ENCODE assay signal across 20 cellular contexts in the genomic region with DNA sequence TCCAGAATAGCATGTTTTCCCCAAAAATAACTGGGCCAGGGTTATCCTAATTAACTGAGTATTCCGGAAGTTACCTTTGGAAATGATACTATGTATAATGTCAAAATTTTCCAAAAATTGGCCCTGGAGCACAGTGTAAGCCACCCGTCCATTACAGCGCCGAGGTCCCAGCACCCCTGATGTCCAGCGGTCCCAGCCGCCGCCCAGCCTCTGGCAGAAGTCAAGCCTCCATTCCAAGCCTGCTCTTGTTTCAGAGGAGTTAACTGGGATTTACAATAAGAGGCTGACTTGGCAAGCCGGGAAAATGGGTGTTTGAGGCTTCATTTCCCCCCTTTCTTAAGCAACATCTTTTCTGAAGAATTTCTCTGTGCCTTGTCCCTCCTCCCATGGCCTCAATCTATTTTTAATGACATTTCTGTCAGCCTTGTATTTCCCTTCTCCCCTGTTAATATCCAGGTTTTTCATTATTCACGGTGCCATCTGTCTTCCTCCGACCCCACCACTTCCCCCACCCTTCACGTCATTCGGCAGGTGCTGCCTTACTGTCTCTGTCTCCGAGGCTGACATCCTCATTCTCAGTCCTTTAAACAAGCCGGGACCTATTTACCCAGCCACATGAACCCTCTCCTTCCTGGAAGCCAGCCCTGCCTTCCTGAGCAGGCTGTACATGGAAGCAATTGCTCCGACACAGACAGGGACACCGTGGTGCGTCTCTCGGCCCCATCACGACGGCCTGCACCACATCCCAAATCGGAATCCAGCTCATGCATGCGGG.
"Had no signal": no experiment of that assay in that cellular context is flagged by ENCODE, and none has a peak within 500 bp of the region (broad histone marks: within the 10 kb centered on the region; RNA-seq: fewer than 3 reads in every experiment).

No MANE protein-coding gene starts in this region.

- H3K27me3 ChIP-seq: cardiac muscle cell, colonic mucosa, hepatocyte, upper lobe of left lung had no signal

- H3K4me3 Mint-ChIP-seq: activated CD4-positive, alpha-beta memory T cell treated with anti-CD3 and anti-CD28 coated beads for 36 hours; activated CD4-positive, alpha-beta T cell treated with anti-CD3 and anti-CD28 coated beads for 36 hours; activated CD8-positive, alpha-beta memory T cell treated with anti-CD3 and anti-CD28 coated beads, Interleukin-2, amount 10 ng/mL, durations not matched to agents 7 days and 5 days; activated naive CD4-positive, alpha-beta T cell treated with anti-CD3 and anti-CD28 coated beads, Interleukin-2, amount 10 ng/mL, durations not matched to agents 7 days and 5 days; memory B cell; naive thymus-derived CD8-positive, alpha-beta T cell had no signal

- H3K4me3 ChIP-seq: cardiac muscle cell, colonic mucosa, hepatocyte, mucosa of descending colon, upper lobe of left lung had no signal

- H3K4me1 Mint-ChIP-seq: activated CD4-positive, alpha-beta T cell treated with anti-CD3 and anti-CD28 coated beads for 36 hours; activated CD8-positive, alpha-beta memory T cell treated with anti-CD3 and anti-CD28 coated beads, Interleukin-2, amount 10 ng/mL, durations not matched to agents 7 days and 5 days; activated naive CD4-positive, alpha-beta T cell treated with anti-CD3 and anti-CD28 coated beads, Interleukin-2, amount 10 ng/mL, durations not matched to agents 7 days and 5 days; memory B cell had no signal

- H3K27me3 Mint-ChIP-seq: activated CD4-positive, alpha-beta T cell treated with anti-CD3 and anti-CD28 coated beads for 36 hours; activated CD8-positive, alpha-beta memory T cell treated with anti-CD3 and anti-CD28 coated beads, Interleukin-2, amount 10 ng/mL, durations not matched to agents 7 days and 5 days had no signal

- H3K9me3 ChIP-seq: colonic mucosa, mucosa of descending colon, neutrophil, upper lobe of left lung had no signal

- H3K27ac ChIP-seq: cardiac muscle cell, colonic mucosa, hepatocyte, neutrophil, upper lobe of left lung had no signal

- H3K36me3 Mint-ChIP-seq: activated CD4-positive, alpha-beta memory T cell treated with anti-CD3 and anti-CD28 coated beads for 36 hours; activated CD8-positive, alpha-beta memory T cell treated with anti-CD3 and anti-CD28 coated beads, Interleukin-2, amount 10 ng/mL, durations not matched to agents 7 days and 5 days; activated naive CD4-positive, alpha-beta T cell treated with anti-CD3 and anti-CD28 coated beads, Interleukin-2, amount 10 ng/mL, durations not matched to agents 7 days and 5 days; memory B cell; naive thymus-derived CD8-positive, alpha-beta T cell had no signal

- H2AFZ ChIP-seq: hepatocyte had no signal

- H3K79me2 ChIP-seq: hepatocyte had no signal

- H3K27ac Mint-ChIP-seq: activated CD4-positive, alpha-beta memory T cell treated with anti-CD3 and anti-CD28 coated beads for 36 hours; activated CD4-positive, alpha-beta T cell treated with anti-CD3 and anti-CD28 coated beads for 36 hours; activated CD8-positive, alpha-beta memory T cell treated with anti-CD3 and anti-CD28 coated beads, Interleukin-2, amount 10 ng/mL, durations not matched to agents 7 days and 5 days; activated naive CD4-positive, alpha-beta T cell treated with anti-CD3 and anti-CD28 coated beads, Interleukin-2, amount 10 ng/mL, durations not matched to agents 7 days and 5 days; activated T-helper 2 cell treated with anti-CD3 and anti-CD28 coated beads, Interferon-gamma antibody, Interleukin-2, Interleukin-4, amounts not matched to agents 10 μg/mL and 5 μg/mL and 100 μg/mL, durations not matched to agents 14 hours and 24 hours and 36 hours; memory B cell had no signal

- H3K4me2 ChIP-seq: hepatocyte had no signal

- H3K9me3 Mint-ChIP-seq: activated naive CD4-positive, alpha-beta T cell treated with anti-CD3 and anti-CD28 coated beads, Interleukin-2, amount 10 ng/mL, durations not matched to agents 7 days and 5 days; activated T-helper 2 cell treated with anti-CD3 and anti-CD28 coated beads, Interferon-gamma antibody, Interleukin-2, Interleukin-4, amounts not matched to agents 10 μg/mL and 5 μg/mL and 100 μg/mL, durations not matched to agents 14 hours and 24 hours and 36 hours had no signal

- ATAC-seq: activated CD4-positive, alpha-beta T cell treated with anti-CD3 and anti-CD28 coated beads for 36 hours; activated CD8-positive, alpha-beta memory T cell treated with anti-CD3 and anti-CD28 coated beads, Interleukin-2, amount 10 ng/mL, durations not matched to agents 7 days and 5 days; left lobe of liver; mucosa of descending colon; naive thymus-derived CD8-positive, alpha-beta T cell had no signal

- H3K36me3 ChIP-seq: cardiac muscle cell, colonic mucosa, neutrophil, upper lobe of left lung had no signal

- DNase-seq: activated CD4-positive, alpha-beta memory T cell treated with anti-CD3 and anti-CD28 coated beads for 36 hours; activated CD4-positive, alpha-beta T cell treated with anti-CD3 and anti-CD28 coated beads for 36 hours; activated CD8-positive, alpha-beta memory T cell treated with anti-CD3 and anti-CD28 coated beads, Interleukin-2, amount 10 ng/mL, durations not matched to agents 7 days and 5 days; activated naive CD4-positive, alpha-beta T cell treated with anti-CD3 and anti-CD28 coated beads, Interleukin-2, amount 10 ng/mL, durations not matched to agents 7 days and 5 days; activated T-cell treated with anti-CD3 and anti-CD28 coated beads, Interleukin-2, amount 50 U/mL, for 1 hour; colonic mucosa; islet precursor cell; mucosa of descending colon; stimulated activated CD4-positive, alpha-beta T cell treated with anti-CD3 and anti-CD28 coated beads, Interleukin-15, amount 100 ng/mL, for 24 hours; stimulated activated CD4-positive, alpha-beta T cell treated with anti-CD3 and anti-CD28 coated beads, Interleukin-4, amount 100 ng/mL, for 1 hour; stimulated activated naive CD4-positive, alpha-beta T cell treated with Interleukin-2 at 50 U/mL for 16 hours; T-helper 2 cell; upper lobe of left lung had no signal

- H3K4me1 ChIP-seq: colonic mucosa, upper lobe of left lung had no signal
